ENCODE assay signal across 14 cellular contexts in the genomic region with DNA sequence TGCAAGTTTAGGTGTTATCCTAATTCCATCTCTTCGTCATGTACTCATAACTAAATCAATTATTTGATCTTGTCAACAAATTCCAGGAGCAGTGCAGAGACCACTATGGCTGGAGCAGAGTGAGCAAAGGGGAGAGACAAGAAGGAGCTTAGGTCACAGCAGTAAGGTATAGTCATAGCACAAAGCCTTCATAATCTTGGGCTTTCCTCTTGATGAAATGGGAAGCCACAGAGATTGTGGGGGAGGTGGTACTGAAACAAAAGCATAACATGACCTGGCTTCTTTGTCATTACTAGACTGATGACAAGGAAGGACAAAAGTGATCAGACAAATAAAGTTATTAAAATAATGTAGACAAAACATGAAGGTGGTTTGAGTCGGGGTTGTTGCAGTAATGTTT.
A peak's percentile ranks its signal among the peaks of the same experiment; 100 is the strongest.
DNase-seq lines count a peak whose midpoint lies in the region; ATAC-seq and TF ChIP-seq lines count a peak whose summit lies in the region.
"Had no signal": no experiment of that assay in that cellular context is flagged by ENCODE, and none has a peak within 500 bp of the region (broad histone marks: within the 10 kb centered on the region; RNA-seq: fewer than 3 reads in every experiment).

No MANE protein-coding gene starts in this region.

- no peaks in the 10 kb centered on the region for H3K4me1 ChIP-seq in ovary (ENCODE audit: insufficient read depth)

- no peaks in the 10 kb centered on the region for H3K9me3 ChIP-seq in ovary
- H3K9me3 ChIP-seq: esophagus muscularis mucosa had no signal

- no peaks in the 10 kb centered on the region for H3K36me3 Mint-ChIP-seq in naive thymus-derived CD8-positive, alpha-beta T cell
- H3K36me3 Mint-ChIP-seq: CD8-positive, alpha-beta memory T cell had no signal

- H3K4me3 ChIP-seq in ovary, result no peak overlapping the region
- H3K4me3 ChIP-seq: esophagus muscularis mucosa had no signal

- peaks cover 0 to 6% (median 5%) of the 10 kb centered on the region in 4 donors for H3K4me1 Mint-ChIP-seq in naive thymus-derived CD8-positive, alpha-beta T cell
- H3K4me1 Mint-ChIP-seq: CD8-positive, alpha-beta memory T cell had no signal

- H3K36me3 ChIP-seq in ovary, result no peaks in the 10 kb centered on the region
- H3K36me3 ChIP-seq: esophagus muscularis mucosa had no signal

- in situ Hi-C loops in GM13977 (cut with MboI; ENCODE audit: low pct_unique_long_range_greater_than_20kb, low sequenced_read_pairs, unreplicated experiment), result no loop called here

- H3K9me3 Mint-ChIP-seq in naive thymus-derived CD8-positive, alpha-beta T cell, result peaks cover 0 to 1% (median 0%) of the 10 kb centered on the region in 9 donors

- no peak overlapping the region for H3K27ac ChIP-seq in ovary
- H3K27ac ChIP-seq: esophagus muscularis mucosa had no signal

- POLR2A ChIA-PET in naive thymus-derived CD8-positive, alpha-beta T cell (lab: Charles Lee), result no interaction called here

- H3K27ac Mint-ChIP-seq in naive thymus-derived CD8-positive, alpha-beta T cell, result no peak overlapping the region
- H3K27ac Mint-ChIP-seq: CD8-positive, alpha-beta memory T cell had no signal

- 77 to 88% (median 82%) methylated on average over 2 of the region's 2 CpGs for WGBS in ovary, 3 donors

- H3K27me3 Mint-ChIP-seq in naive thymus-derived CD8-positive, alpha-beta T cell, result peaks cover 0 to 5% (median 1%) of the 10 kb centered on the region in 5 donors
- H3K27me3 Mint-ChIP-seq: CD8-positive, alpha-beta memory T cell had no signal

- H3K4me3 Mint-ChIP-seq in naive thymus-derived CD8-positive, alpha-beta T cell, result no peak overlapping the region
- H3K4me3 Mint-ChIP-seq: CD8-positive, alpha-beta memory T cell had no signal

- no peak for TF ChIP-seq EP300 in ovary (IDR thresholded peaks at IDR 0.05)

- intact Hi-C loops in ovary (cut with DNase I), result no loop called here

- TF ChIP-seq POLR2A in ovary (IDR thresholded peaks at IDR 0.05), result no peak

- TF ChIP-seq CTCF in GM13977 (IDR thresholded peaks at IDR 0.05; ENCODE audit: extremely low read depth, insufficient read depth, missing control alignments), result no peak
- no peak for TF ChIP-seq CTCF in ovary (IDR thresholded peaks at IDR 0.05)

- no peaks in the 10 kb centered on the region for H3K27me3 ChIP-seq in ovary
- H3K27me3 ChIP-seq: esophagus muscularis mucosa had no signal

- ATAC-seq in GM18909 (IDR thresholded peaks at IDR 0.05; ENCODE audit: poor library complexity, unreplicated experiment), result peak; percentile 59
- ATAC-seq in HG02798 (IDR thresholded peaks at IDR 0.05; ENCODE audit: poor library complexity, unreplicated experiment), result peak; percentile 71
- no peak for ATAC-seq in naive thymus-derived CD8-positive, alpha-beta T cell

- DNase-seq in GM13977 (ENCODE audit: low spot score), result peak; percentile 14
- DNase-seq in OCI-M1 (lab: John Stamatoyannopoulos, UW), result peak; percentile 43
- DNase-seq in NCI-H2196 (lab: John Stamatoyannopoulos, UW; ENCODE audit: unreplicated experiment), result no peak
- no peak for DNase-seq in ovary
- DNase-seq in naive thymus-derived CD8-positive, alpha-beta T cell, result no peak
- DNase-seq: activated effector memory CD4-positive, alpha-beta T cell treated with anti-CD3 and anti-CD28 coated beads, Interleukin-2, amount 50 U/mL, for 16 hours; caudate nucleus; CD8-positive, alpha-beta memory T cell; mesenchymal stem cell; RPMI8226; stimulated activated CD4-positive, alpha-beta T cell treated with anti-CD3 and anti-CD28 coated beads, Interleukin-1b, Interleukin-23, amount 100 ng/mL, for 48 hours had no signal

Comparison
In these comparisons a context has a peak if more than half of its experiments do, and no peak if none do; other contexts are left out.
1. DNase-seq: peak in GM13977 (single experiment) and OCI-M1 (single experiment); none in NCI-H2196 (single experiment), ovary (0 of 5) and naive thymus-derived CD8-positive, alpha-beta T cell (0 of 10).
2. ATAC-seq: peak in GM18909 (single experiment) and HG02798 (single experiment); none in naive thymus-derived CD8-positive, alpha-beta T cell (0 of 2).